ENCODE assay signal across 12 cellular contexts in the genomic region with DNA sequence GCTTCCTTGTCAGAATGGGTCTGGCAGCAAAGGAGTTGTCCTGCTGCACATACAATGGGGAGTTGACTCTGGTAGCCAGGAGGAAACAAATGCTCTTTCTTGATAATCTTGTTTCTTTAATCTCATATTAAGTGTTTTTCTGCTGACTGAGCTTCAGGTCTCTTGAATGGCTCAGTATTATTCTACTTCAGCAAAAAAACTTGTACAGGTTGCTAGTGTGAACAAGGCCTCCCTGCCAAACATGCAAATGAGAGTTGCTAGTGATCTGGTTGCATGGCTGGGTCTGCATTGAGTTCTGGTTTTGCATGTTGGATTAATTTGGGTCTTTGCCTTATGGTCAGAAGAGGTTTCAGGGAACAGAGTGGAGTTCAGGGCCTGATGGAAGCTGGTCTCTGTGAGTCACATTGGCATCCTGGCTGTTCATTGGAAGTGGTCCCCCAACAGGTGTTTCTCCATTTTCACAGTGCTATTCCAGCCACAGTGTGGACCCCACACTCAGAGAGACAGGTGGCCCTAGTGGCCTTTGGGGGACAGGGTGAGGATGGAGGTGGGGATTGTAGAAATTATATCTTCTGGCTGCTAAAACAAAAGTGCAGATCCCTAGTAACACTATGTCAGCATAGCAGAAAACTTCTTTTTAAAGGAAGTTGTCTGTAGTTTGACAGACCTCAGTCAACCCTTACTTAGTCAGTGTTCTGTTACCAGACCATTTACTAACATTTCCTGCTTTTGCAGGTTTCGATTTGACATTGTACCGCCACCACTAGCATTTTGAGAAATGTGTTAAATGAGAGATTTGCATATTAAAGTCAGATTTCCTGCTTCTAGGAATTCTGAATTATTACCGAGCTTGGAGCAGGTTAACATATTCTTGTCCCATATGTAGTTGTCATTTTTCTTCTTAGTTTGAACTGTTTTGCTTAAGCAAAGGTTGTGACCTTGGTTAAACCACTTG. TPM values are rescaled to one million over a fixed set of nuclear protein-coding genes. Genes with fewer than 3 reads are reported as not detected.
DNase-seq lines count a peak whose midpoint lies in the region; ATAC-seq, FAIRE-seq and TF ChIP-seq lines count a peak whose summit lies in the region.
"Had no signal": no experiment of that assay in that cellular context is flagged by ENCODE, and none has a peak within 500 bp of the region (broad histone marks: within the 10 kb centered on the region; RNA-seq: fewer than 3 reads in every experiment).

No MANE protein-coding gene starts in this region.

- no TSS peak for BruUV-seq in K562 (replicated peaks; lab: Mats Ljungman, UMichigan)

- H3K4me2 ChIP-seq in K562 (ENCODE audit: insufficient read depth, low read length) (no peak overlapping the region), SK-N-SH (no peak overlapping the region)

- H2AFZ ChIP-seq in K562 (ENCODE audit: low read depth, low read length) (no peak overlapping the region), SK-N-SH (ENCODE audit: low read depth) (no peak overlapping the region)

- ATAC-seq in HG03432 (IDR thresholded peaks at IDR 0.05; ENCODE audit: unreplicated experiment) (peak; percentile 59), K562 (no peak), gastroesophageal sphincter (no peak), HG03439 (IDR thresholded peaks at IDR 0.05; ENCODE audit: unreplicated experiment) (no peak)
- peak; percentile 56 for ATAC-seq in stimulated activated naive CD8-positive, alpha-beta T cell treated with anti-CD3 and anti-CD28 coated beads, Interleukin-15, amount 100 ng/mL, for 72 hours
- ATAC-seq: left cardiac atrium, sciatic nerve had no signal

- H4K20me1 ChIP-seq in K562 (replicated peaks; ENCODE audit: control insufficient read depth, insufficient read depth, low read length) (no peaks in the 10 kb centered on the region; the same call in 1 of the 2 replicates), SK-N-SH (ENCODE audit: insufficient read depth) (peaks cover 40% of the 10 kb centered on the region)

- TF ChIP-seq EP300 in K562 (IDR thresholded peaks at IDR 0.05; ENCODE audit: low read length) (no peak), SK-N-SH (IDR thresholded peaks at IDR 0.05; ENCODE audit: borderline replicate concordance in 1 of 2, low read depth in 1 of 2, low read length in 1 of 2) (no peak), gastroesophageal sphincter (IDR thresholded peaks at IDR 0.05) (no peak)

- no peaks in the 10 kb centered on the region for H3K9me1 ChIP-seq in K562 (ENCODE audit: control insufficient read depth, insufficient read depth, low read length)

- H3K9me3 Mint-ChIP-seq in activated T-cell treated with anti-CD3 and anti-CD28 coated beads, Interleukin-2, amount 50 U/mL, for 24 hours = no peaks in the 10 kb centered on the region
- no peaks in the 10 kb centered on the region for H3K9me3 Mint-ChIP-seq in stimulated activated naive CD8-positive, alpha-beta T cell treated with anti-CD3 and anti-CD28 coated beads, Interleukin-15, amount 100 ng/mL, for 72 hours

- TF ChIP-seq RAD21 in K562 (CRISPR knock-in tag; conservative IDR thresholded peaks at IDR 0.05 in 1 of 2, IDR thresholded peaks at IDR 0.05 in 1 of 2) = no peak
- no peak for TF ChIP-seq RAD21 in SK-N-SH (IDR thresholded peaks at IDR 0.05; ENCODE audit: low read length)

- H3K27ac ChIP-seq in K562 (ENCODE audit: extremely low read depth, low read depth, low read length) = no peak overlapping the region
- H3K27ac ChIP-seq in SK-N-SH (ENCODE audit: low read depth in 2 of 2, low read length in 1 of 2) = no peak overlapping the region
- H3K27ac ChIP-seq in gastroesophageal sphincter = peak overlapping the region in 1 of 4 donors; percentile 13

- H3K27me3 ChIP-seq in K562 (ENCODE audit: control insufficient read depth in 2 of 2, insufficient read depth in 2 of 2, low read length in 2 of 2) (no peaks in the 10 kb centered on the region), SK-N-SH (ENCODE audit: insufficient read depth) (no peaks in the 10 kb centered on the region), gastroesophageal sphincter (no peaks in the 10 kb centered on the region)

- DNase-seq in activated T-cell treated with anti-CD3 and anti-CD28 coated beads, Interleukin-2, amount 50 U/mL, for 24 hours = no peak
- DNase-seq in activated T-cell treated with anti-CD3 and anti-CD28 coated beads, Interleukin-2, amount 50 U/mL, for 1 hour = no peak
- no peak for DNase-seq in K562 (ENCODE audit: extremely low read depth in 1 of 4, low spot score in 3 of 4)
- DNase-seq in stimulated activated naive CD8-positive, alpha-beta T cell treated with anti-CD3 and anti-CD28 coated beads, Interleukin-15, amount 100 ng/mL, for 72 hours = no peak
- DNase-seq in SK-N-SH = no peak
- DNase-seq: left cardiac atrium, NCI-H774, T-helper 9 cell had no signal

- TF ChIP-seq CTCF in K562 (IDR thresholded peaks at IDR 0.05 in 2 of 3, conservative IDR thresholded peaks at IDR 0.05 in 1 of 3; ENCODE audit: insufficient read depth in 2 of 3, low read depth in 1 of 3, low read length in 3 of 3) (no peak), SK-N-SH (IDR thresholded peaks at IDR 0.05) (no peak), gastroesophageal sphincter (IDR thresholded peaks at IDR 0.05) (no peak)

- 58% methylated on average over 3 of the region's 3 CpGs for WGBS in K562 (ENCODE audit: insufficient coverage, low coverage, missing lambda C conversion rate)
- 93% methylated on average over 3 of the region's 3 CpGs for WGBS in SK-N-SH (ENCODE audit: low lambda C conversion rate)
- 64 to 77% methylated on average over 3 of the region's 3 CpGs for WGBS in gastroesophageal sphincter (ENCODE audit: low coverage in 1 of 2), 2 donors

- POLR2A ChIA-PET in K562 (lab: Yijun Ruan, JAX) = no interaction called here
- POLR2A ChIA-PET in SK-N-SH (lab: Yijun Ruan, JAX) = no interaction called here

- H3K9ac ChIP-seq in K562 (ENCODE audit: insufficient read depth in 1 of 2, low read depth in 2 of 2, low read length in 2 of 2) = no peak overlapping the region
- H3K9ac ChIP-seq in SK-N-SH = no peak overlapping the region

- FAIRE-seq in K562 (lab: Jason Lieb, UNC) = no peak

- TF ChIP-seq POLR2A in K562 (conservative IDR thresholded peaks at IDR 0.05) (no peak), gastroesophageal sphincter (IDR thresholded peaks at IDR 0.05) (no peak)

- peaks cover 3% of the 10 kb centered on the region for H3F3A ChIP-seq in SK-N-SH (replicated peaks; ENCODE audit: insufficient read depth)

- CTCF ChIA-PET in K562 (lab: Yijun Ruan, JAX; ENCODE audit: low intra/inter-chr PET ratio) = no interaction called here
- CTCF ChIA-PET in SK-N-SH (lab: Yijun Ruan, JAX) = interaction anchor here (0.7 to 1.5 kb wide), 2 partner anchors 28 to 229 kb away, joined by 3 to 4 read pairs; no protein-coding TSS in a partner anchor

- H3K4me3 Mint-ChIP-seq in activated T-cell treated with anti-CD3 and anti-CD28 coated beads, Interleukin-2, amount 50 U/mL, for 24 hours = no peak overlapping the region
- no peak overlapping the region for H3K4me3 Mint-ChIP-seq in stimulated activated naive CD8-positive, alpha-beta T cell treated with anti-CD3 and anti-CD28 coated beads, Interleukin-15, amount 100 ng/mL, for 72 hours

- peaks cover 6% of the 10 kb centered on the region; the same call in 1 of the 3 replicates for H3K36me3 ChIP-seq in K562 (ENCODE audit: control insufficient read depth, insufficient read depth, low read length)
- peaks cover 3 to 31% of the 10 kb centered on the region in 2 experiments for H3K36me3 ChIP-seq in SK-N-SH (replicated peaks in 1 of 2; ENCODE audit: control insufficient read depth in 1 of 2, insufficient read depth in 2 of 2, low read length in 1 of 2)
- H3K36me3 ChIP-seq in gastroesophageal sphincter = peaks cover 0 to 24% of the 10 kb centered on the region in 2 donors

- intact Hi-C loops in K562 (cut with micrococcal nuclease) = no loop called here

- H3K4me3 ChIP-seq in K562 (no peak overlapping the region), SK-N-SH (ENCODE audit: low read depth in 2 of 2, low read length in 1 of 2) (no peak overlapping the region), gastroesophageal sphincter (no peak overlapping the region)

- in situ Hi-C loops in K562 (cut with MboI) = no loop called here

- H3K27me3 Mint-ChIP-seq in activated T-cell treated with anti-CD3 and anti-CD28 coated beads, Interleukin-2, amount 50 U/mL, for 24 hours = peaks cover 1% of the 10 kb centered on the region
- H3K27me3 Mint-ChIP-seq in stimulated activated naive CD8-positive, alpha-beta T cell treated with anti-CD3 and anti-CD28 coated beads, Interleukin-15, amount 100 ng/mL, for 72 hours = peaks cover 33% of the 10 kb centered on the region

- H3K79me2 ChIP-seq in K562 (ENCODE audit: control insufficient read depth, insufficient read depth, low read length) (no peaks in the 10 kb centered on the region), SK-N-SH (ENCODE audit: insufficient read depth) (peaks cover 32% of the 10 kb centered on the region)

- H3K27ac Mint-ChIP-seq in activated T-cell treated with anti-CD3 and anti-CD28 coated beads, Interleukin-2, amount 50 U/mL, for 24 hours = peak overlapping the region; percentile 68
- no peak overlapping the region for H3K27ac Mint-ChIP-seq in stimulated activated naive CD8-positive, alpha-beta T cell treated with anti-CD3 and anti-CD28 coated beads, Interleukin-15, amount 100 ng/mL, for 72 hours

- peaks cover 18% of the 10 kb centered on the region for H3K4me1 Mint-ChIP-seq in activated T-cell treated with anti-CD3 and anti-CD28 coated beads, Interleukin-2, amount 50 U/mL, for 24 hours (ENCODE audit: low read depth)
- peaks cover 10% of the 10 kb centered on the region for H3K4me1 Mint-ChIP-seq in stimulated activated naive CD8-positive, alpha-beta T cell treated with anti-CD3 and anti-CD28 coated beads, Interleukin-15, amount 100 ng/mL, for 72 hours

- peaks cover 4% of the 10 kb centered on the region for H3K36me3 Mint-ChIP-seq in activated T-cell treated with anti-CD3 and anti-CD28 coated beads, Interleukin-2, amount 50 U/mL, for 24 hours (ENCODE audit: low read depth)

- H3K9me2 ChIP-seq in SK-N-SH = no peaks in the 10 kb centered on the region

- H3K9me3 ChIP-seq in K562 (replicated peaks; ENCODE audit: control insufficient read depth, insufficient read depth, low read depth, low read length) (no peaks in the 10 kb centered on the region), SK-N-SH (no peaks in the 10 kb centered on the region), gastroesophageal sphincter (no peaks in the 10 kb centered on the region)

- peaks cover 0 to 10% of the 10 kb centered on the region in 2 experiments; a peak in 2 of 5 replicates for H3K4me1 ChIP-seq in K562 (replicated peaks in 1 of 2; ENCODE audit: control insufficient read depth in 2 of 2, insufficient read depth in 2 of 2, low read length in 2 of 2)
- H3K4me1 ChIP-seq in SK-N-SH (ENCODE audit: control insufficient read depth in 1 of 2, insufficient read depth in 2 of 2, low read depth in 1 of 2, low read length in 1 of 2) = peaks cover 3 to 4% of the 10 kb centered on the region in 2 experiments; a peak in 1 of 4 replicates
- peaks cover 0 to 94% (median 34%) of the 10 kb centered on the region in 3 donors for H3K4me1 ChIP-seq in gastroesophageal sphincter

RNA-seq across cellular contexts. Expression of a gene that starts 47.1 kb away (rescaled TPM):
- total RNA-seq in K562 (2011; cell fraction: chromatin; rRNA removed; ENCODE audit: low replicate concordance) = 57.2 and 65.1 TPM in 2 replicates
- total RNA-seq in K562 (2011; cell fraction: nucleolus; rRNA removed) = 32.2 and 33.7 TPM in 2 replicates
- total RNA-seq in K562 (2011; cell fraction: nucleoplasm; rRNA removed) = 38.0 and 45.9 TPM in 2 replicates
- total RNA-seq in K562 (2014; rRNA removed) = 8.7 and 8.9 TPM in 2 replicates
- total RNA-seq in K562 (2014; rRNA removed; fragmentation: Illumina TruSeq; extraction: Trizol) = 5.8 and 8.3 TPM in 2 replicates
- 6.5 and 8.7 TPM in 2 replicates for total RNA-seq in K562 (2015; rRNA removed; fragmentation: Illumina TruSeq; extraction: Trizol)
- 12.9 and 14.0 TPM in 2 replicates for total RNA-seq in K562 (2021)
- 8.8 and 10.4 TPM in 2 replicates for polyA plus RNA-seq in K562 (2011; rRNA removed)
- polyA plus RNA-seq in K562 (2011; cell fraction: cytosol; rRNA removed) = 8.6 and 15.3 TPM in 2 replicates
- polyA plus RNA-seq in K562 (2011; cell fraction: nucleus; rRNA removed) = 28.6 and 45.3 TPM in 2 replicates
- 10.2 and 10.7 TPM in 2 replicates for polyA plus RNA-seq in K562 (2012)
- polyA plus RNA-seq in K562 (2014; fragmentation: Illumina TruSeq; extraction: Trizol) = 7.4 and 9.0 TPM in 2 replicates
- polyA plus RNA-seq in K562 (2014; fragmentation: Nextera tagmentation; extraction: Ambion mirVana) = 1 to 10 TPM; 1.0 to 1.3 TPM
- polyA plus RNA-seq in K562 (2014; rRNA removed) = 9.1 and 10.3 TPM in 2 replicates
- 16.7 and 22.5 TPM in 2 replicates for polyA minus RNA-seq in K562 (2011; rRNA and poly(A)+ RNA removed)
- 7.3 and 8.6 TPM in 2 replicates for polyA minus RNA-seq in K562 (2011; cell fraction: cytosol; rRNA and poly(A)+ RNA removed)
- polyA minus RNA-seq in K562 (2011; cell fraction: nucleus; rRNA and poly(A)+ RNA removed) = 16.4 and 21.3 TPM in 2 replicates
- 34.5 and 38.9 TPM in 2 replicates for polyA plus RNA-seq in SK-N-SH (2012; rRNA removed)
- polyA plus RNA-seq in SK-N-SH (2012; cell fraction: cytosol; rRNA removed) = 22.2 and 27.3 TPM in 2 replicates
- 53.5 and 63.0 TPM in 2 replicates for polyA plus RNA-seq in SK-N-SH (2012; cell fraction: nucleus; rRNA removed)
- 100 to 1,000 TPM in 1 of 4 donors, 10 to 100 TPM in 3; 30.7 to 156 (median 45.1) TPM for total RNA-seq in gastroesophageal sphincter

Comparison
In these comparisons a context has a peak if more than half of its experiments do, and no peak if none do; other contexts are left out.
1. ATAC-seq: peak in HG03432 (single experiment) and stimulated activated naive CD8-positive, alpha-beta T cell treated with anti-CD3 and anti-CD28 coated beads, Interleukin-15, amount 100 ng/mL, for 72 hours (single experiment); none in K562 (single experiment), gastroesophageal sphincter (single experiment) and HG03439 (single experiment).